In genomic region chr22:49490692-49491091, GRCh38 we compare ENCODE assay signal across 18 cellular contexts.
"Had no signal": no experiment of that assay in that cellular context is flagged by ENCODE, and none has a peak within 500 bp of the region (broad histone marks: within the 10 kb centered on the region; RNA-seq: fewer than 3 reads in every experiment).

No MANE protein-coding gene starts in this region.

- H3K27me3 ChIP-seq: MG63 had no signal

- H3K9ac ChIP-seq: SK-N-SH had no signal

- H3K4me3 ChIP-seq: MG63 had no signal

- H3K36me3 ChIP-seq: MG63 had no signal

- DNase-seq: Karpas-422, KG1, MG63, NCI-H1092 treated with DMSO at 0.1 percent for 48 hours, NCI-H1436, NCI-H187, NCI-H2029, NCI-H2081 treated with DMSO at 0.1 percent for 48 hours, NCI-H2171, NCI-H226, NCI-H446, NCI-H510A, NCI-H524 treated with DMSO at 0.1 percent for 48 hours, NCI-H69, NCI-H774, SHP77, SK-N-SH had no signal

- H3K27ac ChIP-seq: RWPE1 had no signal

- H3K9me3 ChIP-seq: MG63, SK-N-SH had no signal

- H3K4me2 ChIP-seq: SK-N-SH had no signal
